2 cellular contexts compared by ENCODE assay signal in genomic region chr1:51578383-51579109, GRCh38.
TF ChIP-seq lines count a peak whose summit lies in the region.

No MANE protein-coding gene starts in this region.

TF ChIP-seq in SK-N-SH, 30 proteins besides CTCF, POLR2A, EP300 and RAD21 (continued from another document):
- TF ChIP-seq, protein P1, sequence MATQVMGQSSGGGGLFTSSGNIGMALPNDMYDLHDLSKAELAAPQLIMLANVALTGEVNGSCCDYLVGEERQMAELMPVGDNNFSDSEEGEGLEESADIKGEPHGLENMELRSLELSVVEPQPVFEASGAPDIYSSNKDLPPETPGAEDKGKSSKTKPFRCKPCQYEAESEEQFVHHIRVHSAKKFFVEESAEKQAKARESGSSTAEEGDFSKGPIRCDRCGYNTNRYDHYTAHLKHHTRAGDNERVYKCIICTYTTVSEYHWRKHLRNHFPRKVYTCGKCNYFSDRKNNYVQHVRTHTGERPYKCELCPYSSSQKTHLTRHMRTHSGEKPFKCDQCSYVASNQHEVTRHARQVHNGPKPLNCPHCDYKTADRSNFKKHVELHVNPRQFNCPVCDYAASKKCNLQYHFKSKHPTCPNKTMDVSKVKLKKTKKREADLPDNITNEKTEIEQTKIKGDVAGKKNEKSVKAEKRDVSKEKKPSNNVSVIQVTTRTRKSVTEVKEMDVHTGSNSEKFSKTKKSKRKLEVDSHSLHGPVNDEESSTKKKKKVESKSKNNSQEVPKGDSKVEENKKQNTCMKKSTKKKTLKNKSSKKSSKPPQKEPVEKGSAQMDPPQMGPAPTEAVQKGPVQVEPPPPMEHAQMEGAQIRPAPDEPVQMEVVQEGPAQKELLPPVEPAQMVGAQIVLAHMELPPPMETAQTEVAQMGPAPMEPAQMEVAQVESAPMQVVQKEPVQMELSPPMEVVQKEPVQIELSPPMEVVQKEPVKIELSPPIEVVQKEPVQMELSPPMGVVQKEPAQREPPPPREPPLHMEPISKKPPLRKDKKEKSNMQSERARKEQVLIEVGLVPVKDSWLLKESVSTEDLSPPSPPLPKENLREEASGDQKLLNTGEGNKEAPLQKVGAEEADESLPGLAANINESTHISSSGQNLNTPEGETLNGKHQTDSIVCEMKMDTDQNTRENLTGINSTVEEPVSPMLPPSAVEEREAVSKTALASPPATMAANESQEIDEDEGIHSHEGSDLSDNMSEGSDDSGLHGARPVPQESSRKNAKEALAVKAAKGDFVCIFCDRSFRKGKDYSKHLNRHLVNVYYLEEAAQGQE (IDR thresholded peaks at IDR 0.05; ENCODE audit: low read depth, low read length), result no peak
- TF ChIP-seq RCOR1 (IDR thresholded peaks at IDR 0.05; ENCODE audit: low read length) (no peak), MAX (IDR thresholded peaks at IDR 0.05; ENCODE audit: low read depth) (no peak), FOSL2 (IDR thresholded peaks at IDR 0.05; ENCODE audit: borderline replicate concordance, low read depth) (no peak), JUND (IDR thresholded peaks at IDR 0.05) (no peak), POLR2AphosphoS5 (IDR thresholded peaks at IDR 0.05; ENCODE audit: low read depth, low read length) (no peak), TEAD4 (IDR thresholded peaks at IDR 0.05; ENCODE audit: borderline replicate concordance, insufficient read depth) (no peak), TCF12 (IDR thresholded peaks at IDR 0.05) (no peak), TAF1 (IDR thresholded peaks at IDR 0.05; ENCODE audit: borderline replicate concordance, low read depth, low read length) (no peak), SIN3A (IDR thresholded peaks at IDR 0.05; ENCODE audit: borderline replicate concordance, low read depth, low read length) (no peak), EZH2phosphoT487 (IDR thresholded peaks at IDR 0.05; ENCODE audit: borderline replicate concordance, low read depth) (no peak), FOXJ3 (CRISPR knock-in tag; IDR thresholded peaks at IDR 0.05) (no peak)

TF ChIP-seq in SK-N-SH treated with all-trans-retinoic acid at 6 μM for 48 hours, 23 proteins besides CTCF, POLR2A, EP300 and RAD21 (continued from another document):
- no peak for TF ChIP-seq TSHZ2 (CRISPR knock-in tag; IDR thresholded peaks at IDR 0.05)
- no peak for TF ChIP-seq ARNTL (CRISPR knock-in tag; IDR thresholded peaks at IDR 0.05; ENCODE audit: borderline replicate concordance, low read depth)
- no peak for TF ChIP-seq ZNF565 (CRISPR knock-in tag; conservative IDR thresholded peaks at IDR 0.05; ENCODE audit: low read depth)
- TF ChIP-seq, protein P2, sequence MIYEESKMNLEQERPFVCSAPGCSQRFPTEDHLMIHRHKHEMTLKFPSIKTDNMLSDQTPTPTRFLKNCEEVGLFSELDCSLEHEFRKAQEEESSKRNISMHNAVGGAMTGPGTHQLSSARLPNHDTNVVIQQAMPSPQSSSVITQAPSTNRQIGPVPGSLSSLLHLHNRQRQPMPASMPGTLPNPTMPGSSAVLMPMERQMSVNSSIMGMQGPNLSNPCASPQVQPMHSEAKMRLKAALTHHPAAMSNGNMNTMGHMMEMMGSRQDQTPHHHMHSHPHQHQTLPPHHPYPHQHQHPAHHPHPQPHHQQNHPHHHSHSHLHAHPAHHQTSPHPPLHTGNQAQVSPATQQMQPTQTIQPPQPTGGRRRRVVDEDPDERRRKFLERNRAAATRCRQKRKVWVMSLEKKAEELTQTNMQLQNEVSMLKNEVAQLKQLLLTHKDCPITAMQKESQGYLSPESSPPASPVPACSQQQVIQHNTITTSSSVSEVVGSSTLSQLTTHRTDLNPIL (CRISPR knock-in tag; IDR thresholded peaks at IDR 0.05; ENCODE audit: low read depth), result no peak
- no peak for TF ChIP-seq TOX (CRISPR knock-in tag; IDR thresholded peaks at IDR 0.05; ENCODE audit: borderline replicate concordance)
- no peak for TF ChIP-seq OSR1 (CRISPR knock-in tag; IDR thresholded peaks at IDR 0.05)
- TF ChIP-seq POU6F1 (CRISPR knock-in tag; IDR thresholded peaks at IDR 0.05; ENCODE audit: borderline replicate concordance, low read depth), result no peak
